In genomic region chr17:77467513-77467912, GRCh38 we compare ENCODE assay signal across 1 cellular context.
TF ChIP-seq lines count a peak whose summit lies in the region.

No MANE protein-coding gene starts in this region.

TF ChIP-seq in SK-N-SH, 30 proteins besides CTCF, POLR2A, EP300 and RAD21 (continued from another document):
- TF ChIP-seq PBX3 (IDR thresholded peaks at IDR 0.05) (no peak), YY1 (IDR thresholded peaks at IDR 0.05; ENCODE audit: low read depth) (no peak), FOSL2 (IDR thresholded peaks at IDR 0.05; ENCODE audit: borderline replicate concordance, low read depth) (no peak), TCF12 (IDR thresholded peaks at IDR 0.05) (no peak), MEF2A (IDR thresholded peaks at IDR 0.05; ENCODE audit: borderline replicate concordance, low read depth) (no peak), CHD2 (IDR thresholded peaks at IDR 0.05; ENCODE audit: low read length, partially characterized antibody) (no peak), MAX (IDR thresholded peaks at IDR 0.05; ENCODE audit: low read depth) (no peak)
